Comparison of ENCODE assay signal across 7 cellular contexts in the genomic region with DNA sequence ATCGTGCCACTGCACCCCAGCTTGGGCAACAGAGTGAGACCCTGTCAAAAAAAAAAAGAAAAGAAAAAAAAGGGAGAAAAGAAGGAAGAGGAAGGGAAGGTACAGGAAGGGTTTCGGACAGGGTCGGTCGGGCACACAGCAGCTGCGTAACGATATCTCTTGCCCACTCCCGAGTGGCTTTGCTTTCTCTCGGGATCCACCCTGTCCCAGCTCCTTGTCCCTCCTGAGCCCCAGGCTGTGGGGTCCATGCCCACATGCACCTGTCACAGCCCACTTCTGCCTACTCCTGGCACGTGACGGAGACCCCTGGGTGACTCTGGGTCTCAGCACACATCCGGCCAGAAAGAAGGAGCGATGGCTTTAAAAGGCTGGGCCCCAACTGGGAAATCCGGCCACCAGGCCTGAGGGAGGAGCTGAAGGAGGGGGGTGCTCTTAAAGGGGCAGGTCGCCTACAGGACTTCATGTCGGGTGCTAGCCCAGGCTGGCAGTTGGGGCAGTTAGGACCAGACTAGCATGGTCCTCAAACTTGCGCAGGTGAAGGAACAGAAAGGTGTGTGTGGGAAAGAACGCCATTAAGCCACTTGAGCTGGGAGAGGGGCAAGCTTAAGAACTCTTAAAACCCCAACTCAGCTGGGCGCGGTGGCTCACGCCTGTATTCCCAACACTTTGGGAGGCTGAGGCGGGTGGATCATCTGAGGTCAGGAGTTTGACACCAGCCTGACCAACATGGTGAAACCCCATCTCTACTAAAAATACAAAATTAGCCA.
DNase-seq lines count a peak whose midpoint lies in the region; ATAC-seq and TF ChIP-seq lines count a peak whose summit lies in the region.

A gene with protein sequence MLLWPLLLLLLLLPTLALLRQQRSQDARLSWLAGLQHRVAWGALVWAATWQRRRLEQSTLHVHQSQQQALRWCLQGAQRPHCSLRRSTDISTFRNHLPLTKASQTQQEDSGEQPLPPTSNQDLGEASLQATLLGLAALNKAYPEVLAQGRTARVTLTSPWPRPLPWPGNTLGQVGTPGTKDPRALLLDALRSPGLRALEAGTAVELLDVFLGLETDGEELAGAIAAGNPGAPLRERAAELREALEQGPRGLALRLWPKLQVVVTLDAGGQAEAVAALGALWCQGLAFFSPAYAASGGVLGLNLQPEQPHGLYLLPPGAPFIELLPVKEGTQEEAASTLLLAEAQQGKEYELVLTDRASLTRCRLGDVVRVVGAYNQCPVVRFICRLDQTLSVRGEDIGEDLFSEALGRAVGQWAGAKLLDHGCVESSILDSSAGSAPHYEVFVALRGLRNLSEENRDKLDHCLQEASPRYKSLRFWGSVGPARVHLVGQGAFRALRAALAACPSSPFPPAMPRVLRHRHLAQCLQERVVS (minus strand): TSS at position 362 of the 767 bp plus-strand sequence. CDS start 913 bp downstream, outside the sequence.

- peak within 1 kb of the TSS; percentile 92 for H3K27ac ChIP-seq in caudate nucleus (ENCODE audit: low read depth, low read length)

- H3K4me3 ChIP-seq in WI38 (ENCODE audit: low read depth, low read length) = peak within 1 kb of the TSS; percentile 75

- ATAC-seq in GM18508 (IDR thresholded peaks at IDR 0.05; ENCODE audit: insufficient read depth, unreplicated experiment) = peak; percentile 48
- ATAC-seq in HG02981 (IDR thresholded peaks at IDR 0.05; ENCODE audit: unreplicated experiment) = peak; percentile 86

- no peak for TF ChIP-seq CTCF in WI38 (IDR thresholded peaks at IDR 0.05; ENCODE audit: low read depth, low read length)

- peak; percentile 82 for DNase-seq in NCI-H2227 (lab: John Stamatoyannopoulos, UW; ENCODE audit: unreplicated experiment)
- peak; percentile 34 to 94 (median 77) for DNase-seq in caudate nucleus (lab: John Stamatoyannopoulos, UW)
- peak; percentile 78 for DNase-seq in islet precursor cell
- peak; percentile 70 for DNase-seq in stimulated activated CD4-positive, alpha-beta T cell treated with anti-CD3 and anti-CD28 coated beads, Interleukin-12 subunit alpha, Interleukin-12 subunit beta, amount 100 ng/mL, for 4 hours

Comparison
In these comparisons a context has a peak if more than half of its experiments do, and no peak if none do; other contexts are left out.
1. Peak in every context shown above with its lines: DNase-seq, ATAC-seq, H3K4me3 ChIP-seq and H3K27ac ChIP-seq.